8 cellular contexts compared by ENCODE assay signal in the genomic region with DNA sequence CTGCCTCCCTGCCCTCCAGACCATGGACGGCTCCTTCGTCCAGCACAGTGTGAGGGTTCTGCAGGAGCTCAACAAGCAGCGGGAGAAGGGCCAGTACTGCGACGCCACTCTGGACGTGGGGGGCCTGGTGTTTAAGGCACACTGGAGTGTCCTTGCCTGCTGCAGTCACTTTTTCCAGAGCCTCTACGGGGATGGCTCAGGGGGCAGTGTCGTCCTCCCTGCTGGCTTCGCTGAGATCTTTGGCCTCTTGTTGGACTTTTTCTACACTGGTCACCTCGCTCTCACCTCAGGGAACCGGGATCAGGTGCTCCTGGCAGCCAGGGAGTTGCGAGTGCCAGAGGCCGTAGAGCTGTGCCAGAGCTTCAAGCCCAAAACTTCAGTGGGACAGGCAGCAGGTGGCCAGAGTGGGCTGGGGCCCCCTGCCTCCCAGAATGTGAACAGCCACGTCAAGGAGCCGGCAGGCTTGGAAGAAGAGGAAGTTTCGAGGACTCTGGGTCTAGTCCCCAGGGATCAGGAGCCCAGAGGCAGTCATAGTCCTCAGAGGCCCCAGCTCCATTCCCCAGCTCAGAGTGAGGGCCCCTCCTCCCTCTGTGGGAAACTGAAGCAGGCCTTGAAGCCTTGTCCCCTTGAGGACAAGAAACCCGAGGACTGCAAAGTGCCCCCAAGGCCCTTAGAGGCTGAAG. TPM values are rescaled to one million over a fixed set of nuclear protein-coding genes. Genes with fewer than 3 reads are reported as not detected.
DNase-seq lines count a peak whose midpoint lies in the region; ATAC-seq and TF ChIP-seq lines count a peak whose summit lies in the region.

No MANE protein-coding gene starts in this region.

- no peaks in the 10 kb centered on the region for H3K27me3 Mint-ChIP-seq in activated CD4-positive, alpha-beta T cell treated with anti-CD3 and anti-CD28 coated beads, Interleukin-2, amount 10 ng/mL, durations not matched to agents 24 days and 14 days

- H3K27me3 ChIP-seq in WERI-Rb-1 (ENCODE audit: insufficient read depth, low read depth, severe bottlenecking), result no peaks in the 10 kb centered on the region
- H3K27me3 ChIP-seq in sigmoid colon, result no peaks in the 10 kb centered on the region

- 20 to 29% methylated on average over 17 of the region's 17 CpGs for WGBS in sigmoid colon, 2 donors

- 0 out of 2 replicates have a peak, but pooled peaks have one; percentile 3 for TF ChIP-seq CTCF in WERI-Rb-1 (IDR thresholded peaks at IDR 0.05; ENCODE audit: low read depth, low read length)
- no peak for TF ChIP-seq CTCF in sigmoid colon (IDR thresholded peaks at IDR 0.05)

- peak; percentile 67 for DNase-seq in activated CD4-positive, alpha-beta T cell treated with anti-CD3 and anti-CD28 coated beads, Interleukin-2, amount 10 ng/mL, durations not matched to agents 24 days and 14 days
- DNase-seq in activated CD4-positive, alpha-beta T cell treated with anti-CD3 and anti-CD28 coated beads for 1 hour, result no peak
- no peak for DNase-seq in WERI-Rb-1
- DNase-seq in Right ventricle myocardium superior, result peak; percentile 49
- DNase-seq in sigmoid colon, result no peak
- DNase-seq in iPS-NIHi11 (ENCODE audit: low spot score), result no peak
- DNase-seq in COR-L47 (lab: John Stamatoyannopoulos, UW), result no peak
- DNase-seq in NCI-H345 treated with DMSO at 0.1 percent for 48 hours (lab: John Stamatoyannopoulos, UW; ENCODE audit: unreplicated experiment), result no peak

- peak overlapping the region; percentile 93 for H3K27ac Mint-ChIP-seq in activated CD4-positive, alpha-beta T cell treated with anti-CD3 and anti-CD28 coated beads, Interleukin-2, amount 10 ng/mL, durations not matched to agents 24 days and 14 days

- TF ChIP-seq EP300 in sigmoid colon (IDR thresholded peaks at IDR 0.05), result no peak

- peaks cover 0 to 34% (median 29%) of the 10 kb centered on the region in 4 donors for H3K4me1 ChIP-seq in sigmoid colon

- TF ChIP-seq POLR2A in sigmoid colon (IDR thresholded peaks at IDR 0.05), result no peak

- peaks cover 29% of the 10 kb centered on the region for H3K36me3 ChIP-seq in WERI-Rb-1
- no peaks in the 10 kb centered on the region for H3K36me3 ChIP-seq in sigmoid colon

- ATAC-seq in Right ventricle myocardium superior (ENCODE audit: poor library complexity), result no peak

- peaks cover 8% of the 10 kb centered on the region for H3K36me3 Mint-ChIP-seq in activated CD4-positive, alpha-beta T cell treated with anti-CD3 and anti-CD28 coated beads, Interleukin-2, amount 10 ng/mL, durations not matched to agents 24 days and 14 days (ENCODE audit: low read depth)

- no peaks in the 10 kb centered on the region for H3K9me3 ChIP-seq in WERI-Rb-1 (ENCODE audit: severe bottlenecking)
- no peaks in the 10 kb centered on the region for H3K9me3 ChIP-seq in sigmoid colon

- H3K4me1 Mint-ChIP-seq in activated CD4-positive, alpha-beta T cell treated with anti-CD3 and anti-CD28 coated beads, Interleukin-2, amount 10 ng/mL, durations not matched to agents 24 days and 14 days, result peaks cover 30% of the 10 kb centered on the region

- H3K27ac ChIP-seq in WERI-Rb-1, result peak overlapping the region; percentile 88
- peak overlapping the region; percentile 92 to 97 (median 94) for H3K27ac ChIP-seq in sigmoid colon

- H3K4me3 Mint-ChIP-seq in activated CD4-positive, alpha-beta T cell treated with anti-CD3 and anti-CD28 coated beads, Interleukin-2, amount 10 ng/mL, durations not matched to agents 24 days and 14 days, result peak overlapping the region; percentile 96

- H3K4me3 ChIP-seq in WERI-Rb-1 (ENCODE audit: low read depth, low read length) (peak overlapping the region; percentile 81), sigmoid colon (peak overlapping the region; percentile 79 to 93 (median 86))

- no peaks in the 10 kb centered on the region for H3K9me3 Mint-ChIP-seq in activated CD4-positive, alpha-beta T cell treated with anti-CD3 and anti-CD28 coated beads, Interleukin-2, amount 10 ng/mL, durations not matched to agents 24 days and 14 days

- intact Hi-C loops in activated CD4-positive, alpha-beta T cell treated with anti-CD3 and anti-CD28 coated beads, Interleukin-2, amount 10 ng/mL, durations not matched to agents 24 days and 14 days (cut with micrococcal nuclease), result loop anchor here (1.0 kb wide), 1 partner anchor 21 kb away; no protein-coding TSS in a partner anchor
- intact Hi-C loops in Right ventricle myocardium superior (cut with DNase I), result no loop called here
- intact Hi-C loops in sigmoid colon (cut with DNase I), result loop anchor here (2.0 to 5.0 kb wide), 3 partner anchors 20 to 122 kb away; a partner anchor contains a TSS

RNA-seq across cellular contexts. Expression of a gene that starts 0.9 kb away (rescaled TPM):
- total RNA-seq in activated CD4-positive, alpha-beta T cell treated with anti-CD3 and anti-CD28 coated beads, Interleukin-2, amount 10 ng/mL, durations not matched to agents 24 days and 14 days, result 32.9 and 37.8 TPM in 2 replicates
- total RNA-seq in Right ventricle myocardium superior, result 11.7 TPM
- total RNA-seq in sigmoid colon, result 10 to 100 TPM; 14.4 to 26.8 (median 16.3) TPM
- 10 to 100 TPM; 15.0 to 31.3 (median 23.4) TPM for polyA plus RNA-seq in sigmoid colon

RNA-seq across cellular contexts. Expression of a gene that starts 21.9 kb away (rescaled TPM):
- 26.1 and 26.8 TPM in 2 replicates for total RNA-seq in activated CD4-positive, alpha-beta T cell treated with anti-CD3 and anti-CD28 coated beads, Interleukin-2, amount 10 ng/mL, durations not matched to agents 24 days and 14 days
- total RNA-seq in Right ventricle myocardium superior, result 111 TPM
- 10 to 100 TPM; 54.0 to 83.6 (median 73.2) TPM for total RNA-seq in sigmoid colon
- 10 to 100 TPM in 1 of 3 donors, 1 to 10 TPM in 2; 4.8 to 12.0 (median 5.1) TPM for polyA plus RNA-seq in sigmoid colon

RNA-seq across cellular contexts. Expression of a gene that starts 25.6 kb away (rescaled TPM):
- not detected in 2 replicates for total RNA-seq in activated CD4-positive, alpha-beta T cell treated with anti-CD3 and anti-CD28 coated beads, Interleukin-2, amount 10 ng/mL, durations not matched to agents 24 days and 14 days
- not detected for total RNA-seq in Right ventricle myocardium superior
- under 1 TPM in 1 of 4 donors, not detected in 3; 0.36 TPM for total RNA-seq in sigmoid colon
- polyA plus RNA-seq in sigmoid colon, result under 1 TPM in 1 of 3 donors, not detected in 2; 0.10 TPM

RNA-seq across cellular contexts. Expression of a gene that starts 26.4 kb away (rescaled TPM):
- total RNA-seq in activated CD4-positive, alpha-beta T cell treated with anti-CD3 and anti-CD28 coated beads, Interleukin-2, amount 10 ng/mL, durations not matched to agents 24 days and 14 days, result 54.7 and 59.2 TPM in 2 replicates
- total RNA-seq in Right ventricle myocardium superior (10.9 TPM), sigmoid colon (10 to 100 TPM; 17.3 to 29.6 (median 20.7) TPM)
- 1 to 10 TPM; 1.2 to 9.1 (median 1.8) TPM for polyA plus RNA-seq in sigmoid colon

RNA-seq across cellular contexts. Expression of a gene that starts 32.8 kb away (rescaled TPM):
- total RNA-seq in activated CD4-positive, alpha-beta T cell treated with anti-CD3 and anti-CD28 coated beads, Interleukin-2, amount 10 ng/mL, durations not matched to agents 24 days and 14 days, result 19.1 and 20.1 TPM in 2 replicates
- total RNA-seq in Right ventricle myocardium superior, result 8.6 TPM
- total RNA-seq in sigmoid colon, result 10 to 100 TPM; 12.5 to 19.4 (median 15.9) TPM
- polyA plus RNA-seq in sigmoid colon, result 1 to 10 TPM; 3.9 to 6.7 (median 4.2) TPM

Comparison
In these comparisons a context has a peak if more than half of its experiments do, and no peak if none do; other contexts are left out.
1. DNase-seq: peak in activated CD4-positive, alpha-beta T cell treated with anti-CD3 and anti-CD28 coated beads, Interleukin-2, amount 10 ng/mL, durations not matched to agents 24 days and 14 days (single experiment) and Right ventricle myocardium superior (single experiment); none in activated CD4-positive, alpha-beta T cell treated with anti-CD3 and anti-CD28 coated beads for 1 hour (single experiment), WERI-Rb-1 (single experiment), sigmoid colon (single experiment), iPS-NIHi11 (single experiment), COR-L47 (single experiment) and NCI-H345 treated with DMSO at 0.1 percent for 48 hours (single experiment).